1 cellular context compared by ENCODE assay signal in genomic region chr1:161069201-161069685, GRCh38.
TF ChIP-seq lines count a peak whose summit lies in the region.

No MANE protein-coding gene starts in this region.

TF ChIP-seq in GM12891, 5 proteins besides CTCF, POLR2A, EP300 and RAD21:
- TF ChIP-seq POU2F2 (IDR thresholded peaks at IDR 0.05; ENCODE audit: low read depth, low read length), result no peak
- TF ChIP-seq PAX5 (IDR thresholded peaks at IDR 0.05; ENCODE audit: insufficient read depth, low read length, severe bottlenecking), result no peak
- TF ChIP-seq SPI1 (IDR thresholded peaks at IDR 0.05; ENCODE audit: low read depth, low read length), result no peak
- no peak for TF ChIP-seq POLR2AphosphoS5 (IDR thresholded peaks at IDR 0.05; ENCODE audit: low read depth, low read length)
- no peak for TF ChIP-seq TAF1 (IDR thresholded peaks at IDR 0.05; ENCODE audit: low read depth, low read length)
TF ChIP-seq in GM12891: peak in this region for 0.
